In genomic region chr6:43231735-43232450, GRCh38 we compare ENCODE assay signal across 26 cellular contexts. TPM values are rescaled to one million over a fixed set of nuclear protein-coding genes. Genes with fewer than 3 reads are reported as not detected.
"Had no signal": no experiment of that assay in that cellular context is flagged by ENCODE, and none has a peak within 500 bp of the region (broad histone marks: within the 10 kb centered on the region; RNA-seq: fewer than 3 reads in every experiment).

No MANE protein-coding gene starts in this region.

- FAIRE-seq: keratinocyte, urothelium cell line had no signal

- H3K36me3 ChIP-seq: adrenal gland, brain microvascular endothelial cell, gastrocnemius medialis, spleen, transverse colon had no signal

- H3K27ac ChIP-seq: adrenal gland, brain microvascular endothelial cell, gastrocnemius medialis, hepatocyte, spleen, testis, transverse colon had no signal

- H3K27me3 ChIP-seq: adrenal gland, gastrocnemius medialis, hepatocyte, testis, transverse colon had no signal

- H3K9me3 ChIP-seq: adrenal gland, gastrocnemius medialis, mucosa of descending colon, spleen, testis, transverse colon had no signal

- DNase-seq: activated CD4-positive, alpha-beta T cell treated with anti-CD3 and anti-CD28 coated beads for 4 hours; activated CD4-positive, alpha-beta T cell treated with anti-CD3 and anti-CD28 coated beads, Interleukin-2, amount 50 U/mL, for 4 hours; activated CD8-positive, alpha-beta memory T cell treated with anti-CD3 and anti-CD28 coated beads for 24 hours; activated gamma-delta T cell treated with Interleukin-2 at 50 U/mL for 16 hours; adrenal gland; brain microvascular endothelial cell; cortex of kidney; effector memory CD8-positive, alpha-beta T cell; erythroblast; gastrocnemius medialis; left cardiac atrium; left ventricle myocardium superior; mucosa of descending colon; right cardiac atrium; spleen; stimulated activated naive CD8-positive, alpha-beta T cell treated with anti-CD3 and anti-CD28 coated beads, Interleukin-15, Interleukin-2, amounts not matched to agents 100 U/mL and 50 U/mL, for 24 hours; testis; transverse colon had no signal

- H3K4me2 ChIP-seq: hepatocyte had no signal

- H3K4me3 Mint-ChIP-seq: activated T-helper 17 cell treated with anti-CD3 and anti-CD28 coated beads, Interleukin-2, amount 50 U/mL, for 72 hours; effector memory CD8-positive, alpha-beta T cell; T-helper 2 cell treated with Interferon-gamma antibody and Interleukin-4, amounts not matched to agents 5 μg/mL and 100 μg/mL, for 36 hours had no signal

- H3K27ac Mint-ChIP-seq: activated T-helper 17 cell treated with anti-CD3 and anti-CD28 coated beads, Interleukin-2, amount 50 U/mL, for 72 hours; T-helper 2 cell treated with Interferon-gamma antibody and Interleukin-4, amounts not matched to agents 5 μg/mL and 100 μg/mL, for 36 hours had no signal

- H2AFZ ChIP-seq: hepatocyte had no signal

- ATAC-seq: activated naive CD4-positive, alpha-beta T cell treated with anti-CD3 and anti-CD28 coated beads, Interleukin-2, amount 50 U/mL, for 72 hours; activated T-helper 17 cell treated with anti-CD3 and anti-CD28 coated beads, Interleukin-2, amount 50 U/mL, for 72 hours; effector memory CD8-positive, alpha-beta T cell; gastrocnemius medialis; left cardiac atrium; left ventricle myocardium superior; mucosa of descending colon; right cardiac atrium; stimulated activated naive CD8-positive, alpha-beta T cell treated with anti-CD3 and anti-CD28 coated beads, Interleukin-15, Interleukin-2, amounts not matched to agents 100 U/mL and 50 U/mL, for 24 hours had no signal

- H3K9me3 Mint-ChIP-seq: activated naive CD4-positive, alpha-beta T cell treated with anti-CD3 and anti-CD28 coated beads, Interleukin-2, amount 50 U/mL, for 72 hours; activated T-helper 17 cell treated with anti-CD3 and anti-CD28 coated beads, Interleukin-2, amount 50 U/mL, for 72 hours; effector memory CD8-positive, alpha-beta T cell; T-helper 2 cell treated with Interferon-gamma antibody and Interleukin-4, amounts not matched to agents 5 μg/mL and 100 μg/mL, for 36 hours had no signal

- H3K4me3 ChIP-seq: adrenal gland, gastrocnemius medialis, hepatocyte, mucosa of descending colon, spleen, testis, transverse colon had no signal

RNA-seq across cellular contexts. Expression of gene TTBK1, which starts 11.4 kb away (rescaled TPM):
- total RNA-seq: myocyte had no signal
- polyA plus RNA-seq: aorta, keratinocyte had no signal
